ENCODE assay signal across 24 cellular contexts in the genomic region with DNA sequence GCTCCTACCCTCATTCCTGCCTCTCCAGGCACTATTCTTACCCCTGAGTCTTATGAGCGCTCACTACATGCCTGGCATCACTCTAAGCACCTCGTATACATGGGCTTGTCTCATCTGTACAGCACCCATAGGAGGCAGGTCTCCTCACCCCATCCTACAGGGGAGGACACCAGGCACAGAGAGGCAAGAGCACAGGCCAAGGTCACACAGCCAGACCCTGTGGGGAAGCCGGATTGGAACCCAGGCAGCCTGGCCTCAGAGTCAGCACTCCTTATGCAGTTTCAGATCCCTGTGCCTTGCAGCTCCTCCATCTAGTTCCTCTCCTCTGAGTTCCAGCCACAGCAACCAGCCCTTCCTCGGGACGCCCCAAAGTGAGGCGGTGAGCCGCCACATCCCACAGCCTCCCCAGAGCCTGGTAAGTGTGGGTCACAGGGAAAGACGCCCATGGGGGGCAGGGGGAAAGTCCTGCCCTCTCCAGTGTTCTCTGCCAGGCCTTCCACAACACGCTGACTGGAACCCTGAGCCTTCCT.
DNase-seq lines count a peak whose midpoint lies in the region; ATAC-seq and TF ChIP-seq lines count a peak whose summit lies in the region.
"Had no signal": no experiment of that assay in that cellular context is flagged by ENCODE, and none has a peak within 500 bp of the region (broad histone marks: within the 10 kb centered on the region; RNA-seq: fewer than 3 reads in every experiment).

No MANE protein-coding gene starts in this region.

- H3K27ac ChIP-seq in upper lobe of right lung, result no peak overlapping the region
- H3K27ac ChIP-seq: epithelial cell of prostate, neutrophil had no signal

- no peaks in the 10 kb centered on the region for H3K4me1 ChIP-seq in upper lobe of right lung

- peaks cover 88% of the 10 kb centered on the region for H3K36me3 Mint-ChIP-seq in activated T-cell treated with anti-CD3 and anti-CD28 coated beads, Interleukin-2, amount 50 U/mL, for 24 hours (ENCODE audit: low read depth)
- peaks cover 81% of the 10 kb centered on the region for H3K36me3 Mint-ChIP-seq in activated CD4-positive, alpha-beta memory T cell treated with anti-CD3 and anti-CD28 coated beads, Interleukin-2, amount 10 ng/mL, durations not matched to agents 7 days and 5 days (ENCODE audit: low read depth)
- H3K36me3 Mint-ChIP-seq: brain, type B pancreatic cell had no signal

- H3K4me1 Mint-ChIP-seq in activated T-cell treated with anti-CD3 and anti-CD28 coated beads, Interleukin-2, amount 50 U/mL, for 24 hours (ENCODE audit: low read depth), result peaks cover 63% of the 10 kb centered on the region
- peaks cover 71% of the 10 kb centered on the region for H3K4me1 Mint-ChIP-seq in activated CD4-positive, alpha-beta memory T cell treated with anti-CD3 and anti-CD28 coated beads, Interleukin-2, amount 10 ng/mL, durations not matched to agents 7 days and 5 days

- H3K27me3 ChIP-seq in upper lobe of right lung, result no peaks in the 10 kb centered on the region
- H3K27me3 ChIP-seq: neutrophil had no signal

- TF ChIP-seq CTCF in upper lobe of right lung (IDR thresholded peaks at IDR 0.05) (no peak), lower leg skin (IDR thresholded peaks at IDR 0.05) (no peak)

- TF ChIP-seq POLR2A in lower leg skin (IDR thresholded peaks at IDR 0.05), result no peak

- CTCF ChIA-PET in activated CD4-positive, alpha-beta memory T cell treated with anti-CD3 and anti-CD28 coated beads, Interleukin-2, amount 10 ng/mL, durations not matched to agents 7 days and 5 days (lab: Charles Lee), result no interaction called here

- H3K9me3 Mint-ChIP-seq in activated T-cell treated with anti-CD3 and anti-CD28 coated beads, Interleukin-2, amount 50 U/mL, for 24 hours, result no peaks in the 10 kb centered on the region
- no peaks in the 10 kb centered on the region for H3K9me3 Mint-ChIP-seq in activated CD4-positive, alpha-beta memory T cell treated with anti-CD3 and anti-CD28 coated beads, Interleukin-2, amount 10 ng/mL, durations not matched to agents 7 days and 5 days
- H3K9me3 Mint-ChIP-seq: brain; H9; stimulated activated naive CD8-positive, alpha-beta T cell treated with anti-CD3 and anti-CD28 coated beads, Interleukin-15, Interleukin-2, amounts not matched to agents 100 ng/mL and 50 ng/mL, for 24 hours; type B pancreatic cell had no signal

- H3K27ac Mint-ChIP-seq in activated T-cell treated with anti-CD3 and anti-CD28 coated beads, Interleukin-2, amount 50 U/mL, for 24 hours, result peak overlapping the region; percentile 20
- peak overlapping the region; percentile 59 for H3K27ac Mint-ChIP-seq in activated CD4-positive, alpha-beta memory T cell treated with anti-CD3 and anti-CD28 coated beads, Interleukin-2, amount 10 ng/mL, durations not matched to agents 7 days and 5 days
- H3K27ac Mint-ChIP-seq: brain, H9, type B pancreatic cell had no signal

- H3K36me3 ChIP-seq in upper lobe of right lung, result peaks cover 8% of the 10 kb centered on the region
- H3K36me3 ChIP-seq: neutrophil had no signal

- H3K4me3 Mint-ChIP-seq in activated T-cell treated with anti-CD3 and anti-CD28 coated beads, Interleukin-2, amount 50 U/mL, for 24 hours, result no peak overlapping the region
- H3K4me3 Mint-ChIP-seq in activated CD4-positive, alpha-beta memory T cell treated with anti-CD3 and anti-CD28 coated beads, Interleukin-2, amount 10 ng/mL, durations not matched to agents 7 days and 5 days, result no peak overlapping the region
- H3K4me3 Mint-ChIP-seq: brain; H9; stimulated activated naive CD8-positive, alpha-beta T cell treated with anti-CD3 and anti-CD28 coated beads, Interleukin-15, Interleukin-2, amounts not matched to agents 100 ng/mL and 50 ng/mL, for 24 hours; type B pancreatic cell had no signal

- no peaks in the 10 kb centered on the region for H3K27me3 Mint-ChIP-seq in activated T-cell treated with anti-CD3 and anti-CD28 coated beads, Interleukin-2, amount 50 U/mL, for 24 hours
- no peaks in the 10 kb centered on the region for H3K27me3 Mint-ChIP-seq in activated CD4-positive, alpha-beta memory T cell treated with anti-CD3 and anti-CD28 coated beads, Interleukin-2, amount 10 ng/mL, durations not matched to agents 7 days and 5 days
- H3K27me3 Mint-ChIP-seq: stimulated activated naive CD8-positive, alpha-beta T cell treated with anti-CD3 and anti-CD28 coated beads, Interleukin-15, Interleukin-2, amounts not matched to agents 100 ng/mL and 50 ng/mL, for 24 hours; type B pancreatic cell had no signal

- intact Hi-C loops in upper lobe of right lung (cut with DNase I), result no loop called here
- intact Hi-C loops in lower leg skin (cut with DNase I; ENCODE audit: low total_unique reads), result no loop called here

- H3K9me3 ChIP-seq in upper lobe of right lung, result no peaks in the 10 kb centered on the region
- H3K9me3 ChIP-seq: neutrophil had no signal

- WGBS in lower leg skin, 2 donors, result 87 to 98% methylated on average over 9 of the region's 9 CpGs

- H3K4me3 ChIP-seq in upper lobe of right lung, result no peak overlapping the region
- H3K4me3 ChIP-seq in lower leg skin (ENCODE audit: low read depth, poor library complexity, severe bottlenecking), result no peak overlapping the region

- no peak for DNase-seq in activated T-cell treated with anti-CD3 and anti-CD28 coated beads, Interleukin-2, amount 50 U/mL, for 24 hours
- DNase-seq in activated T-cell treated with anti-CD3 and anti-CD28 coated beads for 4 hours, result no peak
- DNase-seq in activated CD4-positive, alpha-beta memory T cell treated with anti-CD3 and anti-CD28 coated beads, Interleukin-2, amount 10 ng/mL, durations not matched to agents 7 days and 5 days, result no peak
- peak; percentile 13 for DNase-seq in medulla oblongata (ENCODE audit: extremely low spot score)
- DNase-seq in upper lobe of right lung, result no peak
- DNase-seq in LoVo (ENCODE audit: low spot score), result no peak
- no peak for DNase-seq in activated CD4-positive, CD25-positive, alpha-beta regulatory T cell (lab: John Stamatoyannopoulos, UW)
- no peak for DNase-seq in lower leg skin (ENCODE audit: low spot score in 2 of 2)
- DNase-seq: activated CD4-positive, CD25-positive, alpha-beta regulatory T cell treated with anti-CD3 and anti-CD28 coated beads, Interleukin-2, amount 50 U/mL, for 72 hours; activated naive CD4-positive, alpha-beta T cell treated with anti-CD3 and anti-CD28 coated beads, Interleukin-2, amount 50 U/mL, for 16 hours; cortex of kidney; DND-41; foreskin melanocyte; H9; hypothalamus; NCI-H2029 treated with DMSO at 0.1 percent for 48 hours; NCI-H510A; right cardiac atrium; Right ventricle myocardium superior had no signal

- POLR2A ChIA-PET in activated CD4-positive, alpha-beta memory T cell treated with anti-CD3 and anti-CD28 coated beads, Interleukin-2, amount 10 ng/mL, durations not matched to agents 7 days and 5 days (lab: Charles Lee), result no interaction called here

- peak; percentile 23 for ATAC-seq in upper lobe of right lung
